In the genomic region with DNA sequence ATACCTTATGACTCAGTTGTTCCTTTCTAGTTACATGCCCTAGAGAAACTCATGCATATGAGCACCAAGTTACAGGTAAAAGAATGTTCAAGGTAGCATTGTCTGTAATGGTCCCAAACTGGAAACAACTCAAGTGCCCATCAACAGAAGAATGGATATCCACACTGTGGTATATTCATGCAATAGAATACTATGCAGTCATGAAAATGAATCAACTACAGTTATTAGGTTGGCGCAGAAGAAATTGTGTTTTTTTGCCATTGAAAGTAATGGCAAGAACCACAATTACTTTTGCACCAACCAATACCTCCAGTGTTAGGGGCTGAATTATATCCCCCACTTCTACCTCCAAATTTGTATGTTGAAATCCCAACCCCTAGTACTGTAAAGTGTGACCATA, we compare ENCODE assay signal across 3 cellular contexts.
TF ChIP-seq lines count a peak whose summit lies in the region.

No MANE protein-coding gene starts in this region.

TF ChIP-seq in SK-N-SH treated with all-trans-retinoic acid at 6 μM for 48 hours, 23 proteins besides CTCF, POLR2A, EP300 and RAD21:
- TF ChIP-seq ISL1 (CRISPR knock-in tag; IDR thresholded peaks at IDR 0.05) (no peak), ZNF8 (CRISPR knock-in tag; IDR thresholded peaks at IDR 0.05) (peak; percentile 73)

TF ChIP-seq in SK-N-SH, 30 proteins besides CTCF, POLR2A, EP300 and RAD21:
- TF ChIP-seq SMC3 (IDR thresholded peaks at IDR 0.05; ENCODE audit: low read depth, low read length) (no peak), MXI1 (IDR thresholded peaks at IDR 0.05; ENCODE audit: low read depth, low read length) (no peak), NRF1 (IDR thresholded peaks at IDR 0.05; ENCODE audit: low read depth, low read length) (no peak), EZH2phosphoT487 (IDR thresholded peaks at IDR 0.05; ENCODE audit: borderline replicate concordance, low read depth) (no peak), RFX5 (IDR thresholded peaks at IDR 0.05; ENCODE audit: low read length) (no peak), GABPA (IDR thresholded peaks at IDR 0.05; ENCODE audit: low read depth) (no peak), TCF12 (IDR thresholded peaks at IDR 0.05) (no peak), TEAD4 (IDR thresholded peaks at IDR 0.05; ENCODE audit: borderline replicate concordance, insufficient read depth) (no peak), MEF2A (IDR thresholded peaks at IDR 0.05; ENCODE audit: borderline replicate concordance, low read depth) (no peak), CHD2 (IDR thresholded peaks at IDR 0.05; ENCODE audit: low read length, partially characterized antibody) (no peak), POLR2AphosphoS5 (IDR thresholded peaks at IDR 0.05; ENCODE audit: low read depth, low read length) (no peak), GATA2 (CRISPR knock-in tag; IDR thresholded peaks at IDR 0.05) (no peak), FOXJ3 (CRISPR knock-in tag; IDR thresholded peaks at IDR 0.05) (no peak), JUND (IDR thresholded peaks at IDR 0.05) (no peak)
- TF ChIP-seq, protein P1, sequence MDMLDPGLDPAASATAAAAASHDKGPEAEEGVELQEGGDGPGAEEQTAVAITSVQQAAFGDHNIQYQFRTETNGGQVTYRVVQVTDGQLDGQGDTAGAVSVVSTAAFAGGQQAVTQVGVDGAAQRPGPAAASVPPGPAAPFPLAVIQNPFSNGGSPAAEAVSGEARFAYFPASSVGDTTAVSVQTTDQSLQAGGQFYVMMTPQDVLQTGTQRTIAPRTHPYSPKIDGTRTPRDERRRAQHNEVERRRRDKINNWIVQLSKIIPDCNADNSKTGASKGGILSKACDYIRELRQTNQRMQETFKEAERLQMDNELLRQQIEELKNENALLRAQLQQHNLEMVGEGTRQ (IDR thresholded peaks at IDR 0.05; ENCODE audit: borderline replicate concordance, low read depth, low read length): no peak
- TF ChIP-seq, protein P2, sequence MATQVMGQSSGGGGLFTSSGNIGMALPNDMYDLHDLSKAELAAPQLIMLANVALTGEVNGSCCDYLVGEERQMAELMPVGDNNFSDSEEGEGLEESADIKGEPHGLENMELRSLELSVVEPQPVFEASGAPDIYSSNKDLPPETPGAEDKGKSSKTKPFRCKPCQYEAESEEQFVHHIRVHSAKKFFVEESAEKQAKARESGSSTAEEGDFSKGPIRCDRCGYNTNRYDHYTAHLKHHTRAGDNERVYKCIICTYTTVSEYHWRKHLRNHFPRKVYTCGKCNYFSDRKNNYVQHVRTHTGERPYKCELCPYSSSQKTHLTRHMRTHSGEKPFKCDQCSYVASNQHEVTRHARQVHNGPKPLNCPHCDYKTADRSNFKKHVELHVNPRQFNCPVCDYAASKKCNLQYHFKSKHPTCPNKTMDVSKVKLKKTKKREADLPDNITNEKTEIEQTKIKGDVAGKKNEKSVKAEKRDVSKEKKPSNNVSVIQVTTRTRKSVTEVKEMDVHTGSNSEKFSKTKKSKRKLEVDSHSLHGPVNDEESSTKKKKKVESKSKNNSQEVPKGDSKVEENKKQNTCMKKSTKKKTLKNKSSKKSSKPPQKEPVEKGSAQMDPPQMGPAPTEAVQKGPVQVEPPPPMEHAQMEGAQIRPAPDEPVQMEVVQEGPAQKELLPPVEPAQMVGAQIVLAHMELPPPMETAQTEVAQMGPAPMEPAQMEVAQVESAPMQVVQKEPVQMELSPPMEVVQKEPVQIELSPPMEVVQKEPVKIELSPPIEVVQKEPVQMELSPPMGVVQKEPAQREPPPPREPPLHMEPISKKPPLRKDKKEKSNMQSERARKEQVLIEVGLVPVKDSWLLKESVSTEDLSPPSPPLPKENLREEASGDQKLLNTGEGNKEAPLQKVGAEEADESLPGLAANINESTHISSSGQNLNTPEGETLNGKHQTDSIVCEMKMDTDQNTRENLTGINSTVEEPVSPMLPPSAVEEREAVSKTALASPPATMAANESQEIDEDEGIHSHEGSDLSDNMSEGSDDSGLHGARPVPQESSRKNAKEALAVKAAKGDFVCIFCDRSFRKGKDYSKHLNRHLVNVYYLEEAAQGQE (IDR thresholded peaks at IDR 0.05; ENCODE audit: low read depth, low read length): no peak
- TF ChIP-seq, protein P3, sequence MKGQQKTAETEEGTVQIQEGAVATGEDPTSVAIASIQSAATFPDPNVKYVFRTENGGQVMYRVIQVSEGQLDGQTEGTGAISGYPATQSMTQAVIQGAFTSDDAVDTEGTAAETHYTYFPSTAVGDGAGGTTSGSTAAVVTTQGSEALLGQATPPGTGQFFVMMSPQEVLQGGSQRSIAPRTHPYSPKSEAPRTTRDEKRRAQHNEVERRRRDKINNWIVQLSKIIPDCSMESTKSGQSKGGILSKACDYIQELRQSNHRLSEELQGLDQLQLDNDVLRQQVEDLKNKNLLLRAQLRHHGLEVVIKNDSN (IDR thresholded peaks at IDR 0.05; ENCODE audit: borderline replicate concordance, low read depth): no peak
- TF ChIP-seq, protein P4, sequence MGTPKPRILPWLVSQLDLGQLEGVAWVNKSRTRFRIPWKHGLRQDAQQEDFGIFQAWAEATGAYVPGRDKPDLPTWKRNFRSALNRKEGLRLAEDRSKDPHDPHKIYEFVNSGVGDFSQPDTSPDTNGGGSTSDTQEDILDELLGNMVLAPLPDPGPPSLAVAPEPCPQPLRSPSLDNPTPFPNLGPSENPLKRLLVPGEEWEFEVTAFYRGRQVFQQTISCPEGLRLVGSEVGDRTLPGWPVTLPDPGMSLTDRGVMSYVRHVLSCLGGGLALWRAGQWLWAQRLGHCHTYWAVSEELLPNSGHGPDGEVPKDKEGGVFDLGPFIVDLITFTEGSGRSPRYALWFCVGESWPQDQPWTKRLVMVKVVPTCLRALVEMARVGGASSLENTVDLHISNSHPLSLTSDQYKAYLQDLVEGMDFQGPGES (IDR thresholded peaks at IDR 0.05; ENCODE audit: low read depth, low read length): no peak
- TF ChIP-seq, protein P5, sequence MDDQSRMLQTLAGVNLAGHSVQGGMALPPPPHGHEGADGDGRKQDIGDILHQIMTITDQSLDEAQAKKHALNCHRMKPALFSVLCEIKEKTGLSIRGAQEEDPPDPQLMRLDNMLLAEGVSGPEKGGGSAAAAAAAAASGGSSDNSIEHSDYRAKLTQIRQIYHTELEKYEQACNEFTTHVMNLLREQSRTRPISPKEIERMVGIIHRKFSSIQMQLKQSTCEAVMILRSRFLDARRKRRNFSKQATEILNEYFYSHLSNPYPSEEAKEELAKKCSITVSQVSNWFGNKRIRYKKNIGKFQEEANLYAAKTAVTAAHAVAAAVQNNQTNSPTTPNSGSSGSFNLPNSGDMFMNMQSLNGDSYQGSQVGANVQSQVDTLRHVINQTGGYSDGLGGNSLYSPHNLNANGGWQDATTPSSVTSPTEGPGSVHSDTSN (IDR thresholded peaks at IDR 0.05): no peak

TF ChIP-seq in K562, 482 proteins besides CTCF, POLR2A, EP300 and RAD21:
- TF ChIP-seq ZNF146 (CRISPR knock-in tag; IDR thresholded peaks at IDR 0.05; ENCODE audit: unreplicated experiment): peak; percentile 67
- peak; percentile 54; the same call in 1 of the 2 replicates for TF ChIP-seq BCOR (IDR thresholded peaks at IDR 0.05)
- TF ChIP-seq CSDE1 (IDR thresholded peaks at IDR 0.05): no peak
- TF ChIP-seq RBM25 (IDR thresholded peaks at IDR 0.05; ENCODE audit: low read depth, low read length, severe bottlenecking): peak; percentile 53
- TF ChIP-seq FOXA1 (IDR thresholded peaks at IDR 0.05; ENCODE audit: borderline replicate concordance): no peak
